Comparison of ENCODE assay signal across 11 cellular contexts in the genomic region with DNA sequence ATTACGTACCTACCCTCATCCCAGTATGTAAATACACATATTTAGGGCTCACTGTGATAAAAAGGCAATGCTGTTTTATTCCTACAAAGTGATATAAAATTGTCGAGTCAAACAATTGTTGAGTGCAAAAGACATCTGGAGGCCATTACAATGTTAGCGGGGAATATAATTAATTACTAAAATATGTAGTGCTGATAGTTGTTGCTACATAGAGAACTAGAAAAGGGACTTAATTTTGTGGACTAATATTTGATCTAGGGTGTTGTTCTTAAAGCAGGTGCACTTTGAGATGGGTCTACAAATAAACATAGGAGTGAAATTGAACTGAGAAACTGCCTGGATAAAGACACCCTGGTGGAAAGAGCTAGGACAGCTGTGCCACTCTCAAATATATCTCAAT.
"Had no signal": no experiment of that assay in that cellular context is flagged by ENCODE, and none has a peak within 500 bp of the region (broad histone marks: within the 10 kb centered on the region; RNA-seq: fewer than 3 reads in every experiment).

No MANE protein-coding gene starts in this region.

- ATAC-seq: activated naive CD8-positive, alpha-beta T cell treated with anti-CD3 and anti-CD28 coated beads, Interleukin-2, amount 50 U/mL, for 24 hours; heart left ventricle; mucosa of descending colon; naive thymus-derived CD8-positive, alpha-beta T cell; right cardiac atrium had no signal

- DNase-seq: activated B cell treated with CpG ODN at 0.5 μM for 24 hours; activated CD4-positive, alpha-beta T cell treated with anti-CD3 and anti-CD28 coated beads, Interleukin-2, amount 10 ng/mL, durations not matched to agents 24 days and 14 days; activated naive CD4-positive, alpha-beta T cell treated with Interleukin-2 at 50 U/mL for 16 hours; activated naive CD8-positive, alpha-beta T cell treated with anti-CD3 and anti-CD28 coated beads, Interleukin-2, amount 50 U/mL, for 24 hours; heart left ventricle; mammary epithelial cell; mucosa of descending colon; naive thymus-derived CD8-positive, alpha-beta T cell; posterior cingulate gyrus; right cardiac atrium; small intestine had no signal
